Comparison of ENCODE assay signal across 7 cellular contexts in genomic region chr16:30602595-30603277, GRCh38. TPM values are rescaled to one million over a fixed set of nuclear protein-coding genes. Genes with fewer than 3 reads are reported as not detected.
DNase-seq lines count a peak whose midpoint lies in the region; ATAC-seq, FAIRE-seq and TF ChIP-seq lines count a peak whose summit lies in the region.
"Had no signal": no experiment of that assay in that cellular context is flagged by ENCODE, and none has a peak within 500 bp of the region (broad histone marks: within the 10 kb centered on the region; RNA-seq: fewer than 3 reads in every experiment).

No MANE protein-coding gene starts in this region.

- BruUV-seq in K562 (replicated peaks; lab: Mats Ljungman, UMichigan): no TSS peak

- H3K4me2 ChIP-seq in K562 (ENCODE audit: insufficient read depth, low read length): no peak overlapping the region

- 74% methylated on average over 4 of the region's 4 CpGs for WGBS in K562 (ENCODE audit: insufficient coverage, low coverage, missing lambda C conversion rate)
- 42% methylated on average over 4 of the region's 4 CpGs for WGBS in suprapubic skin

- no peak for TF ChIP-seq RAD21 in K562 (CRISPR knock-in tag; conservative IDR thresholded peaks at IDR 0.05 in 1 of 2, IDR thresholded peaks at IDR 0.05 in 1 of 2)

- H3K79me2 ChIP-seq in K562 (ENCODE audit: control insufficient read depth, insufficient read depth, low read length): no peaks in the 10 kb centered on the region

- no peak for ATAC-seq in K562
- ATAC-seq in GM21717 (IDR thresholded peaks at IDR 0.05; ENCODE audit: unreplicated experiment): no peak

- H3K36me3 ChIP-seq in K562 (ENCODE audit: control insufficient read depth, insufficient read depth, low read length) (peaks cover 50% of the 10 kb centered on the region), suprapubic skin (peaks cover 41% of the 10 kb centered on the region)

- no peaks in the 10 kb centered on the region for H4K20me1 ChIP-seq in K562 (replicated peaks; ENCODE audit: control insufficient read depth, insufficient read depth, low read length)

- CTCF ChIA-PET in K562 (lab: Yijun Ruan, JAX; ENCODE audit: low intra/inter-chr PET ratio): no interaction called here

- H2AFZ ChIP-seq in K562 (ENCODE audit: low read depth, low read length): no peak overlapping the region

- no peak for TF ChIP-seq EP300 in K562 (IDR thresholded peaks at IDR 0.05; ENCODE audit: low read length)
- no peak for TF ChIP-seq EP300 in suprapubic skin (IDR thresholded peaks at IDR 0.05)

- peak overlapping the region; percentile 55 to 84 (median 67) for H3K27ac Mint-ChIP-seq in nephron

- in situ Hi-C loops in K562 (cut with MboI): no loop called here

- H3K27me3 Mint-ChIP-seq in nephron (ENCODE audit: low read depth): no peaks in the 10 kb centered on the region

- H3K27ac ChIP-seq in K562 (ENCODE audit: extremely low read depth, low read depth, low read length): no peak overlapping the region
- H3K27ac ChIP-seq in suprapubic skin: no peak overlapping the region

- H3K9me1 ChIP-seq in K562 (ENCODE audit: control insufficient read depth, insufficient read depth, low read length): no peaks in the 10 kb centered on the region

- H3K4me1 ChIP-seq in K562 (replicated peaks in 1 of 2; ENCODE audit: control insufficient read depth in 2 of 2, insufficient read depth in 2 of 2, low read length in 2 of 2): peaks cover 0 to 12% of the 10 kb centered on the region in 2 experiments; a peak in 2 of 5 replicates
- peaks cover 12% of the 10 kb centered on the region for H3K4me1 ChIP-seq in suprapubic skin

- no peaks in the 10 kb centered on the region for H3K27me3 ChIP-seq in K562 (ENCODE audit: control insufficient read depth in 2 of 2, insufficient read depth in 2 of 2, low read length in 2 of 2)
- no peaks in the 10 kb centered on the region for H3K27me3 ChIP-seq in suprapubic skin

- H3K4me3 Mint-ChIP-seq in nephron: no peak overlapping the region

- TF ChIP-seq CTCF in HFF-Myc (IDR thresholded peaks at IDR 0.05; ENCODE audit: low read depth, low read length, missing control alignments): no peak
- TF ChIP-seq CTCF in K562 (IDR thresholded peaks at IDR 0.05 in 2 of 3, conservative IDR thresholded peaks at IDR 0.05 in 1 of 3; ENCODE audit: insufficient read depth in 2 of 3, low read depth in 1 of 3, low read length in 3 of 3): no peak
- no peak for TF ChIP-seq CTCF in nephron (IDR thresholded peaks at IDR 0.05; ENCODE audit: unreplicated experiment in 3 of 3)
- TF ChIP-seq CTCF in suprapubic skin (IDR thresholded peaks at IDR 0.05): no peak

- DNase-seq in HFF-Myc (ENCODE audit: extremely low read depth, low read depth): peak; percentile 60
- no peak for DNase-seq in K562 (ENCODE audit: extremely low read depth in 1 of 4, low spot score in 3 of 4)
- DNase-seq in mucosa of gallbladder (ENCODE audit: low spot score): no peak
- DNase-seq in suprapubic skin (ENCODE audit: low spot score in 2 of 2): no peak

- H3K9me3 ChIP-seq in K562 (replicated peaks; ENCODE audit: control insufficient read depth, insufficient read depth, low read depth, low read length): no peaks in the 10 kb centered on the region
- no peaks in the 10 kb centered on the region for H3K9me3 ChIP-seq in suprapubic skin

- no peaks in the 10 kb centered on the region for H3K9me3 Mint-ChIP-seq in nephron

- H3K4me1 Mint-ChIP-seq in nephron: peaks cover 5% of the 10 kb centered on the region

- no peak overlapping the region for H3K9ac ChIP-seq in K562 (ENCODE audit: insufficient read depth in 1 of 2, low read depth in 2 of 2, low read length in 2 of 2)

- no peak overlapping the region for H3K4me3 ChIP-seq in HFF-Myc (replicated peaks; ENCODE audit: low read depth, low read length)
- no peak overlapping the region for H3K4me3 ChIP-seq in K562
- H3K4me3 ChIP-seq in suprapubic skin: no peak overlapping the region

- peaks cover 60% of the 10 kb centered on the region for H3K36me3 Mint-ChIP-seq in nephron (ENCODE audit: low read depth)

- FAIRE-seq in K562 (lab: Jason Lieb, UNC): no peak
- FAIRE-seq: HTR-8/SVneo had no signal

- POLR2A ChIA-PET in K562 (lab: Yijun Ruan, JAX): interaction anchor here (0.8 to 1.7 kb wide), 8 partner anchors 7 to 159 kb away, joined by 3 to 7 read pairs (median 4); partner anchors contain the start of genes ZNF689 and ZNF747

- intact Hi-C loops in K562 (cut with micrococcal nuclease): no loop called here

- 0 out of 2 replicates have a peak, but pooled peaks have one; percentile 35 for TF ChIP-seq POLR2A in K562 (conservative IDR thresholded peaks at IDR 0.05)
- no peak for TF ChIP-seq POLR2A in suprapubic skin (IDR thresholded peaks at IDR 0.05)

RNA-seq across cellular contexts. Expression of gene ZNF689, which starts 7.5 kb away (rescaled TPM):
- 6.2 and 13.7 TPM in 2 replicates for total RNA-seq in K562 (2011; cell fraction: chromatin; rRNA removed; ENCODE audit: low replicate concordance)
- total RNA-seq in K562 (2011; cell fraction: nucleolus; rRNA removed): 11.6 and 16.5 TPM in 2 replicates
- 7.8 and 9.5 TPM in 2 replicates for total RNA-seq in K562 (2011; cell fraction: nucleoplasm; rRNA removed)
- total RNA-seq in K562 (2014; rRNA removed) (11.4 and 14.6 TPM in 2 replicates), K562 (2014; rRNA removed; fragmentation: Illumina TruSeq; extraction: Trizol) (8.4 and 8.7 TPM in 2 replicates), K562 (2015; rRNA removed; fragmentation: Illumina TruSeq; extraction: Trizol) (12.0 and 12.1 TPM in 2 replicates), K562 (2021) (15.4 and 16.9 TPM in 2 replicates), mucosa of gallbladder (13.6 TPM), suprapubic skin (10 to 100 TPM in 1 of 4 donors, 1 to 10 TPM in 3; 5.3 to 11.2 (median 6.0) TPM)
- polyA plus RNA-seq in K562 (2011; rRNA removed) (8.0 and 9.6 TPM in 2 replicates), K562 (2014; fragmentation: Illumina TruSeq; extraction: Trizol) (11.6 and 12.3 TPM in 2 replicates), K562 (2014; fragmentation: Nextera tagmentation; extraction: Ambion mirVana) (1 to 10 TPM; 5.4 to 5.7 TPM), K562 (2014; rRNA removed) (10.2 and 10.8 TPM in 2 replicates)
- polyA plus RNA-seq in K562 (2011; cell fraction: cytosol; rRNA removed): 8.9 and 19.1 TPM in 2 replicates
- 8.3 and 9.8 TPM in 2 replicates for polyA plus RNA-seq in K562 (2011; cell fraction: nucleus; rRNA removed)
- polyA plus RNA-seq in K562 (2012): 7.8 and 9.0 TPM in 2 replicates
- polyA minus RNA-seq in K562 (2011; rRNA and poly(A)+ RNA removed): 8.2 and 10.0 TPM in 2 replicates
- 11.1 TPM in 2 replicates for polyA minus RNA-seq in K562 (2011; cell fraction: cytosol; rRNA and poly(A)+ RNA removed)
- 7.8 and 8.9 TPM in 2 replicates for polyA minus RNA-seq in K562 (2011; cell fraction: nucleus; rRNA and poly(A)+ RNA removed)

RNA-seq across cellular contexts. Expression of gene ZNF785, which starts 17.2 kb away (rescaled TPM):
- total RNA-seq in K562 (2011; cell fraction: chromatin; rRNA removed; ENCODE audit: low replicate concordance): 39.3 and 45.4 TPM in 2 replicates
- total RNA-seq in K562 (2011; cell fraction: nucleolus; rRNA removed): 37.5 and 42.2 TPM in 2 replicates
- 41.3 and 53.4 TPM in 2 replicates for total RNA-seq in K562 (2011; cell fraction: nucleoplasm; rRNA removed)
- 6.9 and 7.2 TPM in 2 replicates for total RNA-seq in K562 (2014; rRNA removed)
- 4.6 and 4.8 TPM in 2 replicates for total RNA-seq in K562 (2014; rRNA removed; fragmentation: Illumina TruSeq; extraction: Trizol)
- 6.2 and 6.4 TPM in 2 replicates for total RNA-seq in K562 (2015; rRNA removed; fragmentation: Illumina TruSeq; extraction: Trizol)
- total RNA-seq in K562 (2021): 9.7 and 11.6 TPM in 2 replicates
- polyA plus RNA-seq in K562 (2011; rRNA removed): 10.6 and 12.4 TPM in 2 replicates
- polyA plus RNA-seq in K562 (2011; cell fraction: cytosol; rRNA removed): 10.0 and 13.3 TPM in 2 replicates
- polyA plus RNA-seq in K562 (2011; cell fraction: nucleus; rRNA removed): 18.3 and 22.4 TPM in 2 replicates
- polyA plus RNA-seq in K562 (2012): 6.7 and 11.9 TPM in 2 replicates
- 4.7 and 5.0 TPM in 2 replicates for polyA plus RNA-seq in K562 (2014; fragmentation: Illumina TruSeq; extraction: Trizol)
- under 1 TPM; 0.64 to 0.70 TPM for polyA plus RNA-seq in K562 (2014; fragmentation: Nextera tagmentation; extraction: Ambion mirVana)
- polyA plus RNA-seq in K562 (2014; rRNA removed): 11.0 and 12.4 TPM in 2 replicates
- polyA minus RNA-seq in K562 (2011; rRNA and poly(A)+ RNA removed): 7.4 and 8.3 TPM in 2 replicates
- polyA minus RNA-seq in K562 (2011; cell fraction: cytosol; rRNA and poly(A)+ RNA removed): 4.4 and 4.9 TPM in 2 replicates
- 13.5 and 16.0 TPM in 2 replicates for polyA minus RNA-seq in K562 (2011; cell fraction: nucleus; rRNA and poly(A)+ RNA removed)
- 24.0 TPM for total RNA-seq in mucosa of gallbladder
- 10 to 100 TPM in 3 of 4 donors, 1 to 10 TPM in 1; 9.8 to 24.5 (median 11.2) TPM for total RNA-seq in suprapubic skin

RNA-seq across cellular contexts. Expression of gene ZNF688, which starts 31.2 kb away (rescaled TPM):
- total RNA-seq in K562 (2011; cell fraction: chromatin; rRNA removed; ENCODE audit: low replicate concordance): 3.6 and 5.4 TPM in 2 replicates
- total RNA-seq in K562 (2011; cell fraction: nucleolus; rRNA removed): 6.8 and 7.0 TPM in 2 replicates
- total RNA-seq in K562 (2011; cell fraction: nucleoplasm; rRNA removed): 4.0 and 5.1 TPM in 2 replicates
- total RNA-seq in K562 (2014; rRNA removed) (7.7 and 12.9 TPM in 2 replicates), K562 (2014; rRNA removed; fragmentation: Illumina TruSeq; extraction: Trizol) (1.4 and 2.8 TPM in 2 replicates), K562 (2015; rRNA removed; fragmentation: Illumina TruSeq; extraction: Trizol) (4.1 and 5.2 TPM in 2 replicates), K562 (2021) (4.5 and 5.1 TPM in 2 replicates), mucosa of gallbladder (23.5 TPM), suprapubic skin (10 to 100 TPM in 3 of 4 donors, 1 to 10 TPM in 1; 9.9 to 33.0 (median 20.0) TPM)
- polyA plus RNA-seq in K562 (2011; rRNA removed) (2.4 TPM in 2 replicates), K562 (2014; fragmentation: Illumina TruSeq; extraction: Trizol) (5.4 and 7.0 TPM in 2 replicates), K562 (2014; fragmentation: Nextera tagmentation; extraction: Ambion mirVana) (under 1 TPM; 0.48 TPM), K562 (2014; rRNA removed) (4.6 and 12.5 TPM in 2 replicates)
- 2.2 and 5.7 TPM in 2 replicates for polyA plus RNA-seq in K562 (2011; cell fraction: cytosol; rRNA removed)
- 5.7 and 7.6 TPM in 2 replicates for polyA plus RNA-seq in K562 (2011; cell fraction: nucleus; rRNA removed)
- polyA plus RNA-seq in K562 (2012): 5.9 and 6.0 TPM in 2 replicates
- polyA minus RNA-seq in K562 (2011; rRNA and poly(A)+ RNA removed): 0.53 and 1.1 TPM in 2 replicates
- 1.2 and 4.2 TPM in 2 replicates for polyA minus RNA-seq in K562 (2011; cell fraction: cytosol; rRNA and poly(A)+ RNA removed)
- 2.8 and 4.2 TPM in 2 replicates for polyA minus RNA-seq in K562 (2011; cell fraction: nucleus; rRNA and poly(A)+ RNA removed)

RNA-seq across cellular contexts. Expression of gene ZNF764, which starts 44.6 kb away (rescaled TPM):
- total RNA-seq in K562 (2011; cell fraction: chromatin; rRNA removed; ENCODE audit: low replicate concordance): 7.9 and 19.4 TPM in 2 replicates
- 19.1 and 19.7 TPM in 2 replicates for total RNA-seq in K562 (2011; cell fraction: nucleolus; rRNA removed)
- 15.4 and 16.3 TPM in 2 replicates for total RNA-seq in K562 (2011; cell fraction: nucleoplasm; rRNA removed)
- total RNA-seq in K562 (2014; rRNA removed) (9.5 and 9.8 TPM in 2 replicates), K562 (2014; rRNA removed; fragmentation: Illumina TruSeq; extraction: Trizol) (2.4 and 2.5 TPM in 2 replicates), K562 (2015; rRNA removed; fragmentation: Illumina TruSeq; extraction: Trizol) (4.1 and 4.6 TPM in 2 replicates), K562 (2021) (10.1 and 11.1 TPM in 2 replicates), mucosa of gallbladder (12.1 TPM), suprapubic skin (10 to 100 TPM in 1 of 4 donors, 1 to 10 TPM in 3; 5.5 to 10.5 (median 8.7) TPM)
- polyA plus RNA-seq in K562 (2011; rRNA removed) (3.9 and 7.1 TPM in 2 replicates), K562 (2014; fragmentation: Illumina TruSeq; extraction: Trizol) (4.1 and 4.3 TPM in 2 replicates), K562 (2014; fragmentation: Nextera tagmentation; extraction: Ambion mirVana) (under 1 TPM; 0.69 to 0.81 TPM), K562 (2014; rRNA removed) (8.7 and 10.0 TPM in 2 replicates)
- polyA plus RNA-seq in K562 (2011; cell fraction: cytosol; rRNA removed): 11.4 and 13.8 TPM in 2 replicates
- 15.5 and 22.5 TPM in 2 replicates for polyA plus RNA-seq in K562 (2011; cell fraction: nucleus; rRNA removed)
- 5.2 and 7.9 TPM in 2 replicates for polyA plus RNA-seq in K562 (2012)
- polyA minus RNA-seq in K562 (2011; rRNA and poly(A)+ RNA removed): 1.5 and 1.9 TPM in 2 replicates
- polyA minus RNA-seq in K562 (2011; cell fraction: cytosol; rRNA and poly(A)+ RNA removed): 3.7 and 7.2 TPM in 2 replicates
- polyA minus RNA-seq in K562 (2011; cell fraction: nucleus; rRNA and poly(A)+ RNA removed): 6.1 and 7.3 TPM in 2 replicates

RNA-seq across cellular contexts. Expression of gene PRR14, which starts 48.0 kb away (rescaled TPM):
- 27.0 and 46.3 TPM in 2 replicates for total RNA-seq in K562 (2011; cell fraction: chromatin; rRNA removed; ENCODE audit: low replicate concordance)
- total RNA-seq in K562 (2011; cell fraction: nucleolus; rRNA removed): 23.7 and 30.5 TPM in 2 replicates
- 29.4 and 33.8 TPM in 2 replicates for total RNA-seq in K562 (2011; cell fraction: nucleoplasm; rRNA removed)
- total RNA-seq in K562 (2014; rRNA removed): 15.6 and 20.2 TPM in 2 replicates
- 6.5 and 6.8 TPM in 2 replicates for total RNA-seq in K562 (2014; rRNA removed; fragmentation: Illumina TruSeq; extraction: Trizol)
- 11.5 and 12.5 TPM in 2 replicates for total RNA-seq in K562 (2015; rRNA removed; fragmentation: Illumina TruSeq; extraction: Trizol)
- 62.1 and 63.1 TPM in 2 replicates for total RNA-seq in K562 (2021)
- 10.0 and 13.0 TPM in 2 replicates for polyA plus RNA-seq in K562 (2011; rRNA removed)
- 6.7 and 10.3 TPM in 2 replicates for polyA plus RNA-seq in K562 (2011; cell fraction: cytosol; rRNA removed)
- 58.6 and 70.0 TPM in 2 replicates for polyA plus RNA-seq in K562 (2011; cell fraction: nucleus; rRNA removed)
- polyA plus RNA-seq in K562 (2012): 29.3 and 46.6 TPM in 2 replicates
- 23.8 and 38.3 TPM in 2 replicates for polyA plus RNA-seq in K562 (2014; fragmentation: Illumina TruSeq; extraction: Trizol)
- 1 to 10 TPM; 2.2 to 2.3 TPM for polyA plus RNA-seq in K562 (2014; fragmentation: Nextera tagmentation; extraction: Ambion mirVana)
- polyA plus RNA-seq in K562 (2014; rRNA removed): 20.5 and 26.7 TPM in 2 replicates
- polyA minus RNA-seq in K562 (2011; rRNA and poly(A)+ RNA removed): 3.1 and 4.4 TPM in 2 replicates
- polyA minus RNA-seq in K562 (2011; cell fraction: cytosol; rRNA and poly(A)+ RNA removed): 7.0 and 17.7 TPM in 2 replicates
- polyA minus RNA-seq in K562 (2011; cell fraction: nucleus; rRNA and poly(A)+ RNA removed): 14.7 and 23.4 TPM in 2 replicates
- total RNA-seq in mucosa of gallbladder: 68.9 TPM
- total RNA-seq in suprapubic skin: 10 to 100 TPM; 56.7 to 68.8 (median 62.1) TPM
